32 cellular contexts compared by ENCODE assay signal in the genomic region with DNA sequence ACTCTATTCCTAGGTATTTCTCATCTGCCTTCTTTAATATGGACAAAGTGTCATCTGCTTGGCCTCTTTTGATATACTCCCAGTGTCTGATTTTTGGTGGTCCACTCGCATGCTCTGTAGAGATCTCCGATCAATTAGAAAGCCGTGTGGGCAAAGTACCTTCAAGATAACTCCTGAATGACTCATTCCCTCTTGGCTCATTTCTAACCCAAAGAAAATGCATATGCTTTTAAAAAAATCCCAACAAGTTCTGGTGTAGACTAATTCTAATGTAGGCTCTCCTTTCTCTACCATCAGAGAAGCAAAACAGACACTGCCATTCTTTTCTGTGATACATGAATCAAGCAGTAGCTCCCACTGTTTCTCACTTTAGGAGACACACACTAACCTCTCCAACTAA.
A peak's percentile ranks its signal among the peaks of the same experiment; 100 is the strongest.
DNase-seq lines count a peak whose midpoint lies in the region; ATAC-seq, FAIRE-seq and TF ChIP-seq lines count a peak whose summit lies in the region.
"Had no signal": no experiment of that assay in that cellular context is flagged by ENCODE, and none has a peak within 500 bp of the region (broad histone marks: within the 10 kb centered on the region; RNA-seq: fewer than 3 reads in every experiment).

No MANE protein-coding gene starts in this region.

- H3K36me3 ChIP-seq in H1 (ENCODE audit: control insufficient read depth in 2 of 4, insufficient read depth in 4 of 4, low read length in 3 of 4) = no peaks in the 10 kb centered on the region
- H3K36me3 ChIP-seq: esophagus squamous epithelium, prostate gland, sigmoid colon, uterus had no signal

- H2BK5ac ChIP-seq in H1 (ENCODE audit: low read depth, low read length) = no peak overlapping the region

- DNase-seq in A172 (ENCODE audit: low spot score) (peak; percentile 65), H54 (ENCODE audit: insufficient read length, low spot score) (no peak), SW 1271 (lab: John Stamatoyannopoulos, UW) (peak; percentile 1 to 42), H1 (ENCODE audit: low read depth in 1 of 2, low spot score in 2 of 2) (no peak), 8988T (no peak), RCC 7860 (ENCODE audit: low spot score) (no peak)
- DNase-seq: ACHN; activated CD4-positive, alpha-beta T cell treated with anti-CD3 and anti-CD28 coated beads, Interleukin-2, amount 50 U/mL, for 1 hour; activated CD8-positive, alpha-beta memory T cell treated with anti-CD3 and anti-CD28 coated beads, Interleukin-2, amount 10 ng/mL, durations not matched to agents 7 days and 5 days; activated naive CD4-positive, alpha-beta T cell; activated T-cell treated with anti-CD3 and anti-CD28 coated beads, Interleukin-2, amount 50 U/mL, for 48 hours; cortex of kidney; DMS53; effector memory CD8-positive, alpha-beta T cell; esophagus squamous epithelium; hippocampal formation; immature natural killer cell; NCI-H1417 treated with DMSO at 0.1 percent for 48 hours; NCI-H2081; NCI-H345; NCI-H82; sigmoid colon; stimulated activated naive B cell treated with anti-CD40 and anti-IgM and Interleukin-4, amounts not matched to agents 10 μg/mL and 1 μg/mL and 100 μg/mL, for 72 hours; T-helper 2 cell; uterus had no signal

- no peak overlapping the region for H3K4me2 ChIP-seq in H1 (ENCODE audit: insufficient read depth in 1 of 2, low read depth in 2 of 2, low read length in 2 of 2)
- H3K4me2 ChIP-seq: KMS-11 had no signal

- H4K20me1 ChIP-seq in H1 (replicated peaks in 1 of 2; ENCODE audit: control insufficient read depth in 1 of 2, insufficient read depth in 2 of 2, low read length in 2 of 2) = no peaks in the 10 kb centered on the region

- no peak overlapping the region for H4K8ac ChIP-seq in H1 (ENCODE audit: extremely low read depth, insufficient read depth, low read length)

- H3K18ac ChIP-seq in H1 (ENCODE audit: extremely low read depth, low read length) = no peak overlapping the region

- H3K9me3 ChIP-seq in H1 (ENCODE audit: insufficient read depth in 2 of 2, low read depth in 1 of 2, low read length in 1 of 2) = no peaks in the 10 kb centered on the region
- H3K9me3 ChIP-seq: esophagus squamous epithelium, sigmoid colon, uterus had no signal

- H3K56ac ChIP-seq in H1 (replicated peaks; ENCODE audit: insufficient read length, low read depth, low read length) = no peak overlapping the region

- POLR2A ChIA-PET in H1 (lab: Charles Lee; ENCODE audit: partially characterized antibody) = no interaction called here

- H2BK15ac ChIP-seq in H1 (ENCODE audit: low read length) = no peak overlapping the region

- no peak overlapping the region for H3K4ac ChIP-seq in H1 (replicated peaks; ENCODE audit: insufficient read length, low read depth, low read length)

- no peak overlapping the region for H3K9ac ChIP-seq in H1 (replicated peaks in 1 of 4; ENCODE audit: extremely low read depth in 1 of 4, low read depth in 3 of 4, low read length in 3 of 4)
- H3K9ac ChIP-seq: KMS-11 had no signal

- H4K5ac ChIP-seq in H1 (ENCODE audit: insufficient read length, low read depth, low read length) = no peak overlapping the region

- TF ChIP-seq POLR2A in H54 (IDR thresholded peaks at IDR 0.05; ENCODE audit: low read depth, low read length) (no peak), H1 (IDR thresholded peaks at IDR 0.05; ENCODE audit: control extremely low read depth in 1 of 2, low read depth in 2 of 2, low read length in 2 of 2) (no peak)

- no peak for TF ChIP-seq RAD21 in H1 (IDR thresholded peaks at IDR 0.05 in 1 of 2, conservative IDR thresholded peaks at IDR 0.05 in 1 of 2; ENCODE audit: low read depth in 2 of 2, low read length in 2 of 2)

- no peak overlapping the region for H2AK5ac ChIP-seq in H1 (ENCODE audit: low read depth, low read length)

- H3K23me2 ChIP-seq in H1 (ENCODE audit: low read depth, low read length) = no peaks in the 10 kb centered on the region

- 87% methylated on average over 3 of the region's 3 CpGs; no CpG with 5 or more reads in 1 of the 2 experiments for WGBS in H1 (ENCODE audit: extremely low coverage in 1 of 2, insufficient coverage in 1 of 2, insufficient read length in 1 of 2, insufficient replicate concordance in 2 of 2, low coverage in 1 of 2, low lambda C conversion rate in 2 of 2, missing lambda C conversion rate in 1 of 2), 2 experiments

- no peaks in the 10 kb centered on the region for H3K27me3 ChIP-seq in H1 (replicated peaks in 1 of 4; ENCODE audit: control insufficient read depth in 3 of 4, extremely low read depth in 1 of 4, insufficient read depth in 3 of 4, low read length in 3 of 4)
- H3K27me3 ChIP-seq: esophagus squamous epithelium, sigmoid colon, uterus had no signal

- no peak overlapping the region for H3K27ac ChIP-seq in H1 (ENCODE audit: low read depth, low read length)
- H3K27ac ChIP-seq: esophagus squamous epithelium, KMS-11, prostate gland, sigmoid colon, SK-N-MC, uterus, VCaP had no signal

- peaks cover 0 to 4% (median 0%) of the 10 kb centered on the region in 4 experiments; a peak in 2 of 7 replicates for H3K4me1 ChIP-seq in H1 (replicated peaks in 1 of 4; ENCODE audit: control insufficient read depth in 3 of 4, insufficient read depth in 4 of 4, low read length in 3 of 4)
- H3K4me1 ChIP-seq: esophagus squamous epithelium, prostate gland, sigmoid colon, uterus had no signal

- FAIRE-seq in H54 (lab: Jason Lieb, UNC) = peak; percentile 20
- no peak for FAIRE-seq in H1 (lab: Jason Lieb, UNC)
- FAIRE-seq in RCC 7860 (lab: Jason Lieb, UNC) = no peak

- H2BK20ac ChIP-seq in H1 (ENCODE audit: low read length) = no peak overlapping the region

- ATAC-seq in GM18858 (IDR thresholded peaks at IDR 0.05; ENCODE audit: unreplicated experiment) (no peak), HG02610 (IDR thresholded peaks at IDR 0.05; ENCODE audit: unreplicated experiment) (no peak)
- ATAC-seq: activated CD8-positive, alpha-beta memory T cell treated with anti-CD3 and anti-CD28 coated beads, Interleukin-2, amount 10 ng/mL, durations not matched to agents 7 days and 5 days; effector memory CD8-positive, alpha-beta T cell; left lobe of liver; stimulated activated naive B cell treated with anti-CD40 and anti-IgM and Interleukin-4, amounts not matched to agents 10 μg/mL and 1 μg/mL and 100 μg/mL, for 72 hours had no signal

- CTCF ChIA-PET in H1 (lab: Charles Lee; ENCODE audit: partially characterized antibody) = no interaction called here

- TF ChIP-seq EP300 in H1 (IDR thresholded peaks at IDR 0.05; ENCODE audit: borderline replicate concordance in 1 of 2, low read depth in 2 of 2, low read length in 2 of 2) = no peak

- 0 out of 2 replicates have a peak overlapping the region, but pooled peaks have one; percentile 32 for H2AFZ ChIP-seq in H1 (ENCODE audit: low read length)

- no peak overlapping the region for H2BK120ac ChIP-seq in H1 (replicated peaks; ENCODE audit: low read depth, low read length)

- no peak overlapping the region for H3K14ac ChIP-seq in H1 (ENCODE audit: insufficient read length)

- no peak overlapping the region for H2BK12ac ChIP-seq in H1 (ENCODE audit: low read depth, low read length)

- no peak overlapping the region for H4K91ac ChIP-seq in H1 (replicated peaks; ENCODE audit: insufficient read length, low read length)

- no peaks in the 10 kb centered on the region for H3K79me1 ChIP-seq in H1 (ENCODE audit: low read depth, low read length)

- H3K79me2 ChIP-seq in H1 (ENCODE audit: control insufficient read depth in 1 of 2, insufficient read depth in 2 of 2, low read length in 2 of 2) = no peaks in the 10 kb centered on the region

- H3K23ac ChIP-seq in H1 (ENCODE audit: insufficient read length) = no peak overlapping the region

- H3K4me3 ChIP-seq in H1 (ENCODE audit: extremely low read depth in 1 of 4, insufficient read depth in 2 of 4, low read depth in 3 of 4, low read length in 4 of 4) = no peak overlapping the region
- H3K4me3 ChIP-seq: esophagus squamous epithelium, prostate gland, sigmoid colon, SK-N-MC, uterus had no signal

- TF ChIP-seq CTCF in H1 (IDR thresholded peaks at IDR 0.05; ENCODE audit: control extremely low read depth in 1 of 3, insufficient read depth in 1 of 3, low read depth in 1 of 3, low read length in 3 of 3) = no peak

TF ChIP-seq in H1, 55 proteins besides CTCF, POLR2A, EP300 and RAD21:
- no peak for TF ChIP-seq JUND (IDR thresholded peaks at IDR 0.05; ENCODE audit: low read length)
- TF ChIP-seq RXRA (IDR thresholded peaks at IDR 0.05; ENCODE audit: insufficient read depth, low read depth, low read length) = no peak
- no peak for TF ChIP-seq SUZ12 (IDR thresholded peaks at IDR 0.05; ENCODE audit: low read length)
- TF ChIP-seq HDAC2 (IDR thresholded peaks at IDR 0.05; ENCODE audit: borderline replicate concordance in 1 of 2, low read depth in 2 of 2, low read length in 2 of 2) = no peak
- no peak for TF ChIP-seq CHD1 (IDR thresholded peaks at IDR 0.05; ENCODE audit: low read depth, low read length)
- no peak for TF ChIP-seq BRCA1 (IDR thresholded peaks at IDR 0.05; ENCODE audit: low read depth, low read length)
- TF ChIP-seq MAFK (IDR thresholded peaks at IDR 0.05; ENCODE audit: low read depth, low read length) = no peak
- no peak for TF ChIP-seq TAF7 (optimal IDR thresholded peaks at IDR 0.05; ENCODE audit: borderline replicate concordance, low read depth, low read length)
- no peak for TF ChIP-seq FOSL1 (IDR thresholded peaks at IDR 0.05; ENCODE audit: insufficient read depth, low read depth, low read length)
- no peak for TF ChIP-seq GABPA (IDR thresholded peaks at IDR 0.05; ENCODE audit: borderline replicate concordance, insufficient read depth, low read length)
- no peak for TF ChIP-seq HDAC6 (IDR thresholded peaks at IDR 0.05; ENCODE audit: low read depth, low read length)
- TF ChIP-seq JUN (IDR thresholded peaks at IDR 0.05; ENCODE audit: low read depth, low read length) = no peak
- TF ChIP-seq, protein P1, sequence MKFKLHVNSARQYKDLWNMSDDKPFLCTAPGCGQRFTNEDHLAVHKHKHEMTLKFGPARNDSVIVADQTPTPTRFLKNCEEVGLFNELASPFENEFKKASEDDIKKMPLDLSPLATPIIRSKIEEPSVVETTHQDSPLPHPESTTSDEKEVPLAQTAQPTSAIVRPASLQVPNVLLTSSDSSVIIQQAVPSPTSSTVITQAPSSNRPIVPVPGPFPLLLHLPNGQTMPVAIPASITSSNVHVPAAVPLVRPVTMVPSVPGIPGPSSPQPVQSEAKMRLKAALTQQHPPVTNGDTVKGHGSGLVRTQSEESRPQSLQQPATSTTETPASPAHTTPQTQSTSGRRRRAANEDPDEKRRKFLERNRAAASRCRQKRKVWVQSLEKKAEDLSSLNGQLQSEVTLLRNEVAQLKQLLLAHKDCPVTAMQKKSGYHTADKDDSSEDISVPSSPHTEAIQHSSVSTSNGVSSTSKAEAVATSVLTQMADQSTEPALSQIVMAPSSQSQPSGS (IDR thresholded peaks at IDR 0.05; ENCODE audit: low read length) = no peak

Comparison
In these comparisons a context has a peak if more than half of its experiments do, and no peak if none do; other contexts are left out.
1. DNase-seq: peak in A172 (single experiment) and SW 1271 (2 of 2); none in H54 (single experiment), H1 (0 of 2), 8988T (single experiment) and RCC 7860 (single experiment).